ENCODE assay signal across 1 cellular context in genomic region chr2:241868661-241869081, GRCh38.
TF ChIP-seq lines count a peak whose summit lies in the region.

No MANE protein-coding gene starts in this region.

TF ChIP-seq in IMR-90, 13 proteins besides CTCF, POLR2A, EP300 and RAD21:
- TF ChIP-seq USF2 (IDR thresholded peaks at IDR 0.05; ENCODE audit: low read depth, low read length) = no peak
- TF ChIP-seq MAZ (IDR thresholded peaks at IDR 0.05; ENCODE audit: borderline replicate concordance, low read depth, low read length) = no peak
- no peak for TF ChIP-seq ELK1 (IDR thresholded peaks at IDR 0.05; ENCODE audit: borderline replicate concordance, low read depth, low read length)
- no peak for TF ChIP-seq RFX5 (IDR thresholded peaks at IDR 0.05; ENCODE audit: low read depth, low read length)
- TF ChIP-seq BHLHE40 (IDR thresholded peaks at IDR 0.05; ENCODE audit: low read depth, low read length) = no peak
